In genomic region chr7:2928256-2928612, GRCh38 we compare ENCODE assay signal across 11 cellular contexts.
"Had no signal": no experiment of that assay in that cellular context is flagged by ENCODE, and none has a peak within 500 bp of the region (broad histone marks: within the 10 kb centered on the region; RNA-seq: fewer than 3 reads in every experiment).

No MANE protein-coding gene starts in this region.

- H3K27me3 ChIP-seq: cardiac muscle cell had no signal

- ATAC-seq: natural killer cell had no signal

- H3K4me3 ChIP-seq: cardiac muscle cell had no signal

- H3K36me3 Mint-ChIP-seq: natural killer cell, type B pancreatic cell had no signal

- H3K27ac Mint-ChIP-seq: natural killer cell; stimulated activated naive CD8-positive, alpha-beta T cell treated with anti-CD3 and anti-CD28 coated beads, Interleukin-15, Interleukin-2, amounts not matched to agents 100 ng/mL and 50 ng/mL, for 24 hours; type B pancreatic cell had no signal

- H3K27me3 Mint-ChIP-seq: stimulated activated naive CD8-positive, alpha-beta T cell treated with anti-CD3 and anti-CD28 coated beads, Interleukin-15, Interleukin-2, amounts not matched to agents 100 ng/mL and 50 ng/mL, for 24 hours; type B pancreatic cell had no signal

- H3K9me3 Mint-ChIP-seq: natural killer cell; stimulated activated naive CD8-positive, alpha-beta T cell treated with anti-CD3 and anti-CD28 coated beads, Interleukin-15, Interleukin-2, amounts not matched to agents 100 ng/mL and 50 ng/mL, for 24 hours; type B pancreatic cell had no signal

- DNase-seq: activated CD4-positive, alpha-beta T cell treated with anti-CD3 and anti-CD28 coated beads for 1 hour; activated CD4-positive, alpha-beta T cell treated with anti-CD3 and anti-CD28 coated beads, Interleukin-2, amount 50 U/mL, for 4 hours; activated naive CD4-positive, alpha-beta T cell treated with anti-CD3 and anti-CD28 coated beads, Interleukin-2, amount 50 U/mL, for 16 hours; activated T-cell treated with anti-CD3 and anti-CD28 coated beads for 4 hours; cortex of kidney; effector CD4-positive, alpha-beta T cell; natural killer cell; T-helper 1 cell had no signal

- H3K36me3 ChIP-seq: cardiac muscle cell had no signal

- H3K27ac ChIP-seq: cardiac muscle cell had no signal

- H3K4me3 Mint-ChIP-seq: natural killer cell; stimulated activated naive CD8-positive, alpha-beta T cell treated with anti-CD3 and anti-CD28 coated beads, Interleukin-15, Interleukin-2, amounts not matched to agents 100 ng/mL and 50 ng/mL, for 24 hours; type B pancreatic cell had no signal
